8 cellular contexts compared by ENCODE assay signal in the genomic region with DNA sequence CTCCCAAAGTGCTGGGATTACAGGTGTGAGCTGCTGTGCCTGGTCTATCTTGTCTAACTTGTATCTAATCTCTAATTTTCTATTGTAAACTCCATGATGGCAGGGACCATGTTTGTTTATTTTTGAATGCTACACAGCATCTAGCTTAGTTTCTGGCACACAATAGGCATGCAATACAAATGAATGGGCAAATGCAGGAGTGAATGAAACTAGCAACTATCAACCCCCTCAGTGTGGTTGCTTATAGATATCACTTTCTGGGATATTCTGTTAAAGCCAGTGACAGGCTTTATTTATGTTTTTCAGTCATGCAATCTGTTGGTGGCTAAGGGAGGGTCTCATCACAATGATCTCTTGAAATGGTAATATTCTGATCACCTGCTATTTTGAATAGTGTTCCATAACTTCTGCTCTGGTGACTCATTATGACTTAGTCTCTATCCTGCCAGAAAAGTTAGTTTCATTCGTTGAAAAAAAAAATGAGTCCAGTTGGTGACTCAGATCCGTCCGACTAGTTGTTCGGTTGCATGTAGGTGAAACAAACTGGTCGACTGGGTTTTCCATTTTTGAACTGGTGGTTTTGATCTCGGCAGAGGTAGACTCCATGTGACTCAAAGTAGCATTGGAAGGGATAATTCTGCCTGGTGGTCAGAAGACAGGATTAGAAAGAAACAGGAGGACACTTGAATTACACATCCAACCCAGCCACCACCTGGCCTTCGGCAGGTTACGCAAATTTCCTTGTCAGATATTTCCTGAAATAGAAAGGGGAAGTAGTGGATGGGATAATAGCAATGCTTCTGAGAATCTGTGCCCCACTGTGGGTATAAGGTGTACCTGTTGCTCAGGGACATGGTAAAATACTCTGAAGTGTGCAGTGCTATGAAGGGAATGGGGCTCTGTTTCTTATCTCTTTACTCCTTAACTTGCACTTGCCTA.
A peak's percentile ranks its signal among the peaks of the same experiment; 100 is the strongest.
DNase-seq lines count a peak whose midpoint lies in the region; ATAC-seq, FAIRE-seq and TF ChIP-seq lines count a peak whose summit lies in the region.

No MANE protein-coding gene starts in this region.

- TF ChIP-seq CTCF in keratinocyte (optimal IDR thresholded peaks at IDR 0.05 in 1 of 3, IDR thresholded peaks at IDR 0.05 in 1 of 3, conservative IDR thresholded peaks at IDR 0.05 in 1 of 3; ENCODE audit: extremely low read depth in 1 of 3, insufficient read depth in 2 of 3, low read length in 3 of 3) (no peak), prostate gland (IDR thresholded peaks at IDR 0.05) (no peak), right lobe of liver (IDR thresholded peaks at IDR 0.05) (no peak)

- no peak for TF ChIP-seq POLR2A in prostate gland (IDR thresholded peaks at IDR 0.05)
- no peak for TF ChIP-seq POLR2A in right lobe of liver (IDR thresholded peaks at IDR 0.05)

- intact Hi-C loops in prostate gland (cut with DNase I), result no loop called here
- intact Hi-C loops in right lobe of liver (cut with DNase I), result no loop called here

- dilution Hi-C loops in keratinocyte (cut with MboI; ENCODE audit: extremely low pct_ligation_motif_present, low sequenced_read_pairs), result no loop called here

- peak; percentile 77 for ATAC-seq in GM18907 (IDR thresholded peaks at IDR 0.05; ENCODE audit: unreplicated experiment)
- ATAC-seq in HG02870 (IDR thresholded peaks at IDR 0.05; ENCODE audit: unreplicated experiment), result peak; percentile 59
- ATAC-seq in right lobe of liver, result no peak

- DNase-seq in RCC 7860 (ENCODE audit: low spot score) (peak; percentile 88), keratinocyte (ENCODE audit: low read depth, low spot score) (peak; percentile 69), occipital lobe (lab: John Stamatoyannopoulos, UW) (no peak), prostate gland (ENCODE audit: low spot score) (no peak), SIG-M5 treated with dmso at 0.1 percent for 504 hours (lab: John Stamatoyannopoulos, UW; ENCODE audit: unreplicated experiment) (no peak), right lobe of liver (no peak)

- peak overlapping the region; percentile 72 for H3K4me2 ChIP-seq in keratinocyte (ENCODE audit: control insufficient read depth, extremely low read depth, insufficient read depth, low read depth, low read length)

- peak; percentile 97 for FAIRE-seq in RCC 7860 (lab: Jason Lieb, UNC)
- FAIRE-seq in keratinocyte (lab: Jason Lieb, UNC), result peak; percentile 89

- H3K4me3 ChIP-seq in keratinocyte (ENCODE audit: control insufficient read depth in 2 of 3, extremely low read depth in 1 of 3, insufficient read depth in 2 of 3, low read depth in 1 of 3, low read length in 3 of 3), result peak overlapping the region in 2 of 3 experiments; percentile 15 to 29
- H3K4me3 ChIP-seq in prostate gland, result no peak overlapping the region
- H3K4me3 ChIP-seq in right lobe of liver, result no peak overlapping the region

- no peaks in the 10 kb centered on the region for H3K27me3 ChIP-seq in keratinocyte (ENCODE audit: control insufficient read depth, extremely low read depth, insufficient read depth, low read length)
- no peaks in the 10 kb centered on the region for H3K27me3 ChIP-seq in prostate gland (replicated peaks; ENCODE audit: insufficient read depth)
- no peaks in the 10 kb centered on the region for H3K27me3 ChIP-seq in right lobe of liver

- H3K9me1 ChIP-seq in keratinocyte (ENCODE audit: control insufficient read depth, extremely low read depth, insufficient read depth, low read length), result no peaks in the 10 kb centered on the region

- H3K4me1 ChIP-seq in keratinocyte (ENCODE audit: control insufficient read depth, extremely low read depth, insufficient read depth, low read length) (peaks cover 19% of the 10 kb centered on the region), prostate gland (replicated peaks) (no peaks in the 10 kb centered on the region), right lobe of liver (no peaks in the 10 kb centered on the region)

- no peaks in the 10 kb centered on the region for H3K36me3 ChIP-seq in keratinocyte (ENCODE audit: control insufficient read depth in 2 of 2, extremely low read depth in 1 of 2, insufficient read depth in 2 of 2, low read length in 2 of 2)
- H3K36me3 ChIP-seq in prostate gland, result no peaks in the 10 kb centered on the region
- H3K36me3 ChIP-seq in right lobe of liver, result no peaks in the 10 kb centered on the region

- H3K27ac ChIP-seq in keratinocyte (ENCODE audit: control insufficient read depth, insufficient read depth, low read length), result peak overlapping the region; percentile 77
- no peak overlapping the region for H3K27ac ChIP-seq in prostate gland
- H3K27ac ChIP-seq in right lobe of liver, result no peak overlapping the region

- peak overlapping the region; percentile 66 for H2AFZ ChIP-seq in keratinocyte (ENCODE audit: control insufficient read depth, low read length)

- 86% methylated on average over 8 of the region's 8 CpGs for WGBS in prostate gland
- 58% methylated on average over 8 of the region's 8 CpGs for WGBS in right lobe of liver (ENCODE audit: insufficient coverage, low coverage, low lambda C conversion rate, missing lambda C conversion rate)

- H3K9me3 ChIP-seq in keratinocyte (ENCODE audit: control insufficient read depth, low read depth, low read length) (no peaks in the 10 kb centered on the region), prostate gland (no peaks in the 10 kb centered on the region), right lobe of liver (no peaks in the 10 kb centered on the region)

- no peaks in the 10 kb centered on the region for H4K20me1 ChIP-seq in keratinocyte (ENCODE audit: control insufficient read depth, extremely low read depth, insufficient read depth, low read length)

- H3K79me2 ChIP-seq in keratinocyte (ENCODE audit: control insufficient read depth, insufficient read depth, low read length), result no peaks in the 10 kb centered on the region

- H3K9ac ChIP-seq in keratinocyte (ENCODE audit: control insufficient read depth, extremely low read depth, insufficient read depth, low read length), result peak overlapping the region; percentile 17

Comparison
In these comparisons a context has a peak if more than half of its experiments do, and no peak if none do; other contexts are left out.
1. ATAC-seq: peak in GM18907 (single experiment) and HG02870 (single experiment); none in right lobe of liver (0 of 4).
2. DNase-seq: peak in RCC 7860 (single experiment) and keratinocyte (single experiment); none in occipital lobe (single experiment), prostate gland (single experiment), SIG-M5 treated with dmso at 0.1 percent for 504 hours (single experiment) and right lobe of liver (0 of 3).
3. H3K4me3 ChIP-seq: peak in keratinocyte (2 of 3); none in prostate gland (0 of 2) and right lobe of liver (0 of 3).